ENCODE assay signal across 7 cellular contexts in the genomic region with DNA sequence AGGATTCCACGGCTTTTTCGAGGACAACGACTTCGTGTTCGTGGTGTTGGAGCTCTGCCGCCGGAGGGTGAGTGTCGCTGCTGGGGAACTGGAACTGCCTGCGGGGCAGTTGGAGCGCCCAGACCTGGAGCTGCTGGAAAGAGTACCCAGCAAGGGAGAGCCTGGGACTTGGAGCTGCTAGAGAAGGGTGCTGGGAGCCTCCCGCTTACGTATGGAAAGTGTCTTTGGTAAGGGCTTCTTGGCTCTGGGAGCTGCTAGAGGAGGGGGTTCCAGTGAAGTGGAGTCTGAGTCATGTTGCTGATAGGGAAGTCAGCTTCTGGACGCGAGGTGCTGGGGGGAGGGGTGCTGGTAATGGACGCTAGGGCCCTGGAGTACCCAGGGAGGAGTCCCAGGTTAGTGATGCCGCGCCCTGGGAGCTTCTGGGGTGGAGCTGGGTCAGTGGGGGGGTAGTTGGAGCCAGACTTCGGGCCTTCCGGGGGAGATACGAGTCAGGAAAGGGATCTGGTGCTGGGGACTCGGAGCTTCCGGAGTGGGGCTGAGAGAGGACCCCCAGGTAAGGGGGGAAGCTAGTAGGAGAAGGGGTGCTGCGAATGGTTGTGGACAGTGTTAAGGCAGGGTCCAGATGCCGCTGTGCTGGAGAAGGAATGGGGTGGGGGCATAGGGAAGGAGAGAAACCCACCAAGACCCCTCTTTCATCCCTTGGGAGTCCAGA. TPM values are rescaled to one million over a fixed set of nuclear protein-coding genes. Genes with fewer than 3 reads are reported as not detected.
A peak's percentile ranks its signal among the peaks of the same experiment; 100 is the strongest.
DNase-seq lines count a peak whose midpoint lies in the region; ATAC-seq and TF ChIP-seq lines count a peak whose summit lies in the region.

No MANE protein-coding gene starts in this region.

- H3K79me2 ChIP-seq in DOHH2 (ENCODE audit: control insufficient read depth, low read length), result peaks cover 59% of the 10 kb centered on the region

- CTCF ChIA-PET in RWPE1 (lab: Yijun Ruan, JAX), result interaction anchor here (0.6 to 1.8 kb wide), 6 partner anchors 13 to 475 kb away, joined by 3 to 11 read pairs (median 4); no protein-coding TSS in a partner anchor
- CTCF ChIA-PET in naive thymus-derived CD4-positive, alpha-beta T cell (lab: Charles Lee), result interaction anchor here (1.1 kb wide), 1 partner anchor 575 kb away, joined by 3 read pairs; no protein-coding TSS in a partner anchor

- H3K4me1 ChIP-seq in DOHH2 (ENCODE audit: control insufficient read depth, low read length) (peaks cover 25% of the 10 kb centered on the region), duodenal mucosa (ENCODE audit: control insufficient read depth in 1 of 2, insufficient read depth in 2 of 2, low read length in 2 of 2) (peaks cover 38 to 41% of the 10 kb centered on the region in 2 donors), gastroesophageal sphincter (peaks cover 0 to 22% (median 8%) of the 10 kb centered on the region in 3 donors)
- peaks cover 9 to 10% of the 10 kb centered on the region in 2 donors for H3K4me1 ChIP-seq in naive thymus-derived CD4-positive, alpha-beta T cell (ENCODE audit: control insufficient read depth in 2 of 2, insufficient read depth in 2 of 2, low read length in 2 of 2)

- H3K36me3 ChIP-seq in DOHH2 (ENCODE audit: control insufficient read depth, low read length), result peaks cover 55% of the 10 kb centered on the region
- peaks cover 17 to 36% of the 10 kb centered on the region in 2 donors for H3K36me3 ChIP-seq in duodenal mucosa (ENCODE audit: control insufficient read depth in 1 of 2, insufficient read depth in 2 of 2, low read length in 2 of 2)
- peaks cover 0 to 17% (median 0%) of the 10 kb centered on the region in 3 experiments for H3K36me3 ChIP-seq in naive thymus-derived CD4-positive, alpha-beta T cell (ENCODE audit: control insufficient read depth in 2 of 3, insufficient read depth in 3 of 3, low read length in 3 of 3)
- H3K36me3 ChIP-seq in gastroesophageal sphincter, result peaks cover 0 to 48% of the 10 kb centered on the region in 2 donors

- peak; percentile 73 for DNase-seq in RWPE1 (ENCODE audit: low spot score)
- peak in 1 of 9 donors; percentile 35 for DNase-seq in naive thymus-derived CD4-positive, alpha-beta T cell

- no peaks in the 10 kb centered on the region for H3K9me3 Mint-ChIP-seq in naive thymus-derived CD4-positive, alpha-beta T cell

- H4K20me1 ChIP-seq in DOHH2 (ENCODE audit: control insufficient read depth, insufficient read depth, low read depth, low read length), result peaks cover 14% of the 10 kb centered on the region; the same call in 1 of the 2 replicates

- H3K27ac Mint-ChIP-seq in naive thymus-derived CD4-positive, alpha-beta T cell, result peak overlapping the region in 1 of 9 donors; percentile 73

- H3K27me3 Mint-ChIP-seq in naive thymus-derived CD4-positive, alpha-beta T cell, result peaks cover 0 to 9% (median 0%) of the 10 kb centered on the region in 5 donors

- H3K9me2 ChIP-seq in DOHH2 (replicated peaks; ENCODE audit: control insufficient read depth, low read length), result no peaks in the 10 kb centered on the region

- no peak for TF ChIP-seq EP300 in gastroesophageal sphincter (IDR thresholded peaks at IDR 0.05)

- H3K4me2 ChIP-seq in DOHH2 (ENCODE audit: low read length), result peak overlapping the region; percentile 85

- H3K4me3 ChIP-seq in DOHH2 (ENCODE audit: low read length) (peak overlapping the region; percentile 99), duodenal mucosa (ENCODE audit: low read depth in 1 of 2, low read length in 2 of 2) (peak overlapping the region; percentile 69 to 76), gastroesophageal sphincter (peak overlapping the region in 1 of 2 donors; percentile 56)
- peak overlapping the region; percentile 80 for H3K4me3 ChIP-seq in naive thymus-derived CD4-positive, alpha-beta T cell (ENCODE audit: low read length)

- peak overlapping the region; percentile 54 to 63 for H3K9ac ChIP-seq in duodenal mucosa (ENCODE audit: low read depth in 1 of 2, low read length in 2 of 2)

- intact Hi-C loops in naive thymus-derived CD4-positive, alpha-beta T cell (cut with micrococcal nuclease), result loop anchor here (2.0 to 10.0 kb wide), 3 partner anchors 39 to 335 kb away; a partner anchor contains a TSS

- peak; percentile 10 for ATAC-seq in HG02642 (IDR thresholded peaks at IDR 0.05; ENCODE audit: poor library complexity, unreplicated experiment)
- ATAC-seq in naive thymus-derived CD4-positive, alpha-beta T cell, result no peak
- ATAC-seq in gastroesophageal sphincter, result no peak
- ATAC-seq in HG03565 (IDR thresholded peaks at IDR 0.05; ENCODE audit: unreplicated experiment), result no peak

- peaks cover 10 to 47% (median 23%) of the 10 kb centered on the region in 7 donors for H3K4me1 Mint-ChIP-seq in naive thymus-derived CD4-positive, alpha-beta T cell

- H3K27ac ChIP-seq in DOHH2 (ENCODE audit: low read depth, low read length) (peak overlapping the region; percentile 55), RWPE1 (peak overlapping the region; percentile 78), duodenal mucosa (ENCODE audit: low read depth, low read length) (no peak overlapping the region), gastroesophageal sphincter (no peak overlapping the region)
- peak overlapping the region; percentile 39 for H3K27ac ChIP-seq in naive thymus-derived CD4-positive, alpha-beta T cell (ENCODE audit: low read depth, low read length)

- TF ChIP-seq CTCF in DOHH2 (IDR thresholded peaks at IDR 0.05; ENCODE audit: low read depth, low read length, poor library complexity, severe bottlenecking) (no peak), RWPE1 (conservative IDR thresholded peaks at IDR 0.05; ENCODE audit: low read depth) (no peak), gastroesophageal sphincter (IDR thresholded peaks at IDR 0.05) (no peak)

- TF ChIP-seq POLR2A in gastroesophageal sphincter (IDR thresholded peaks at IDR 0.05), result no peak

- POLR2A ChIA-PET in RWPE1 (lab: Yijun Ruan, JAX; ENCODE audit: low non-redundant PET), result no interaction called here
- POLR2A ChIA-PET in naive thymus-derived CD4-positive, alpha-beta T cell (lab: Charles Lee), result no interaction called here

- H3K9me3 ChIP-seq in DOHH2 (ENCODE audit: control insufficient read depth, insufficient read depth, low read length), result no peaks in the 10 kb centered on the region
- H3K9me3 ChIP-seq in duodenal mucosa (ENCODE audit: control insufficient read depth in 1 of 2, low read length in 2 of 2), result no peaks in the 10 kb centered on the region
- H3K9me3 ChIP-seq in naive thymus-derived CD4-positive, alpha-beta T cell (ENCODE audit: control insufficient read depth in 2 of 3, low read length in 3 of 3), result no peaks in the 10 kb centered on the region
- H3K9me3 ChIP-seq in gastroesophageal sphincter, result no peaks in the 10 kb centered on the region

- peak overlapping the region; percentile 61 to 96 (median 84) for H3K4me3 Mint-ChIP-seq in naive thymus-derived CD4-positive, alpha-beta T cell

- H3K36me3 Mint-ChIP-seq in naive thymus-derived CD4-positive, alpha-beta T cell, result peaks cover 4 to 27% (median 4%) of the 10 kb centered on the region in 5 donors

- no peaks in the 10 kb centered on the region; the same call in 1 of the 2 replicates for H3F3A ChIP-seq in DOHH2 (ENCODE audit: control insufficient read depth, insufficient read depth)

- no peaks in the 10 kb centered on the region for H3K27me3 ChIP-seq in DOHH2 (ENCODE audit: control insufficient read depth, low read length)
- H3K27me3 ChIP-seq in duodenal mucosa (ENCODE audit: control insufficient read depth in 1 of 2, insufficient read depth in 2 of 2, low read length in 2 of 2), result no peaks in the 10 kb centered on the region
- no peaks in the 10 kb centered on the region for H3K27me3 ChIP-seq in naive thymus-derived CD4-positive, alpha-beta T cell (ENCODE audit: control insufficient read depth in 2 of 2, insufficient read depth in 2 of 2, low read length in 2 of 2)
- no peaks in the 10 kb centered on the region for H3K27me3 ChIP-seq in gastroesophageal sphincter

- WGBS in gastroesophageal sphincter (ENCODE audit: low coverage in 1 of 2), 2 donors, result 0 to 9% methylated on average over 6 to 8 of the region's 24 CpGs

RNA-seq across cellular contexts. Expression of a gene that starts 0.7 kb away (rescaled TPM):
- 10 to 100 TPM in 1 of 5 experiments, 1 to 10 TPM in 3, under 1 TPM in 1; 0.45 to 65.0 (median 3.2) TPM for total RNA-seq in naive thymus-derived CD4-positive, alpha-beta T cell
- under 1 TPM; 0.16 to 0.35 TPM for polyA plus RNA-seq in naive thymus-derived CD4-positive, alpha-beta T cell
- 1 to 10 TPM in 3 of 4 donors, under 1 TPM in 1; 0.94 to 3.3 (median 1.3) TPM for total RNA-seq in gastroesophageal sphincter

RNA-seq across cellular contexts. Expression of a gene that starts 33.6 kb away (rescaled TPM):
- total RNA-seq in naive thymus-derived CD4-positive, alpha-beta T cell, result not detected
- not detected for polyA plus RNA-seq in naive thymus-derived CD4-positive, alpha-beta T cell
- 1 to 10 TPM in 1 of 4 donors, not detected in 3; 2.3 TPM for total RNA-seq in gastroesophageal sphincter

RNA-seq across cellular contexts. Expression of a gene that starts 38.2 kb away (rescaled TPM):
- 100 to 1,000 TPM in 1 of 5 experiments, 10 to 100 TPM in 4; 42.4 to 100 (median 54.0) TPM for total RNA-seq in naive thymus-derived CD4-positive, alpha-beta T cell
- 10 to 100 TPM; 34.9 to 56.7 TPM for polyA plus RNA-seq in naive thymus-derived CD4-positive, alpha-beta T cell
- 10 to 100 TPM; 39.4 to 76.1 (median 57.6) TPM for total RNA-seq in gastroesophageal sphincter

RNA-seq across cellular contexts. Expression of a gene that starts 38.3 kb away (rescaled TPM):
- total RNA-seq in naive thymus-derived CD4-positive, alpha-beta T cell, result 10 to 100 TPM in 4 of 5 experiments, 1 to 10 TPM in 1; 6.2 to 27.2 (median 14.4) TPM
- polyA plus RNA-seq in naive thymus-derived CD4-positive, alpha-beta T cell, result 10 to 100 TPM in 1 of 2 donors, 1 to 10 TPM in 1; 5.9 to 10.0 TPM
- 10 to 100 TPM in 2 of 4 donors, 1 to 10 TPM in 2; 8.5 to 11.1 (median 9.7) TPM for total RNA-seq in gastroesophageal sphincter

Comparison
In these comparisons a context has a peak if more than half of its experiments do, and no peak if none do; other contexts are left out.
1. H3K27ac ChIP-seq: peak in DOHH2 (single experiment), RWPE1 (single experiment) and naive thymus-derived CD4-positive, alpha-beta T cell (single experiment); none in duodenal mucosa (single experiment) and gastroesophageal sphincter (0 of 4).